ENCODE assay signal across 1 cellular context in genomic region chr19:38649305-38650179, GRCh38.
A peak's percentile ranks its signal among the peaks of the same experiment; 100 is the strongest.
TF ChIP-seq lines count a peak whose summit lies in the region.

No MANE protein-coding gene starts in this region.

TF ChIP-seq in HepG2, 621 proteins besides CTCF, POLR2A, EP300 and RAD21 (continued from another document and continues in another):
- TF ChIP-seq, protein P1, sequence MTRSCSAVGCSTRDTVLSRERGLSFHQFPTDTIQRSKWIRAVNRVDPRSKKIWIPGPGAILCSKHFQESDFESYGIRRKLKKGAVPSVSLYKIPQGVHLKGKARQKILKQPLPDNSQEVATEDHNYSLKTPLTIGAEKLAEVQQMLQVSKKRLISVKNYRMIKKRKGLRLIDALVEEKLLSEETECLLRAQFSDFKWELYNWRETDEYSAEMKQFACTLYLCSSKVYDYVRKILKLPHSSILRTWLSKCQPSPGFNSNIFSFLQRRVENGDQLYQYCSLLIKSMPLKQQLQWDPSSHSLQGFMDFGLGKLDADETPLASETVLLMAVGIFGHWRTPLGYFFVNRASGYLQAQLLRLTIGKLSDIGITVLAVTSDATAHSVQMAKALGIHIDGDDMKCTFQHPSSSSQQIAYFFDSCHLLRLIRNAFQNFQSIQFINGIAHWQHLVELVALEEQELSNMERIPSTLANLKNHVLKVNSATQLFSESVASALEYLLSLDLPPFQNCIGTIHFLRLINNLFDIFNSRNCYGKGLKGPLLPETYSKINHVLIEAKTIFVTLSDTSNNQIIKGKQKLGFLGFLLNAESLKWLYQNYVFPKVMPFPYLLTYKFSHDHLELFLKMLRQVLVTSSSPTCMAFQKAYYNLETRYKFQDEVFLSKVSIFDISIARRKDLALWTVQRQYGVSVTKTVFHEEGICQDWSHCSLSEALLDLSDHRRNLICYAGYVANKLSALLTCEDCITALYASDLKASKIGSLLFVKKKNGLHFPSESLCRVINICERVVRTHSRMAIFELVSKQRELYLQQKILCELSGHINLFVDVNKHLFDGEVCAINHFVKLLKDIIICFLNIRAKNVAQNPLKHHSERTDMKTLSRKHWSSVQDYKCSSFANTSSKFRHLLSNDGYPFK (CRISPR knock-in tag; IDR thresholded peaks at IDR 0.05; ENCODE audit: borderline replicate concordance) = no peak
- TF ChIP-seq FOXP1 (IDR thresholded peaks at IDR 0.05) (no peak), FOXP1 (CRISPR knock-in tag; IDR thresholded peaks at IDR 0.05) (no peak), ZBTB3 (CRISPR knock-in tag; IDR thresholded peaks at IDR 0.05; ENCODE audit: borderline replicate concordance, low read depth) (no peak), NPAS2 (CRISPR knock-in tag; IDR thresholded peaks at IDR 0.05; ENCODE audit: borderline replicate concordance) (no peak), ZNF296 (CRISPR knock-in tag; conservative IDR thresholded peaks at IDR 0.05) (no peak), MEIS1 (CRISPR knock-in tag; IDR thresholded peaks at IDR 0.05; ENCODE audit: borderline replicate concordance) (0 out of 2 replicates have a peak, but pooled peaks have one; percentile 24), NR1H2 (CRISPR knock-in tag; IDR thresholded peaks at IDR 0.05; ENCODE audit: borderline replicate concordance, low read depth) (no peak), ATRX (CRISPR knock-in tag; IDR thresholded peaks at IDR 0.05; ENCODE audit: borderline replicate concordance) (no peak), MBNL3 (CRISPR knock-in tag; conservative IDR thresholded peaks at IDR 0.05) (no peak), ZNF276 (CRISPR knock-in tag; IDR thresholded peaks at IDR 0.05; ENCODE audit: low read depth) (no peak; the same call in 1 of the 2 replicates), ZFP82 (CRISPR knock-in tag; IDR thresholded peaks at IDR 0.05; ENCODE audit: borderline replicate concordance) (no peak), MAF1 (CRISPR knock-in tag; IDR thresholded peaks at IDR 0.05; ENCODE audit: borderline replicate concordance) (no peak), SOX5 (CRISPR knock-in tag; IDR thresholded peaks at IDR 0.05; ENCODE audit: borderline replicate concordance) (peak; percentile 67), GZF1 (CRISPR knock-in tag; IDR thresholded peaks at IDR 0.05) (no peak), TRIM22 (IDR thresholded peaks at IDR 0.05) (no peak), HOXA3 (CRISPR knock-in tag; IDR thresholded peaks at IDR 0.05) (peak; percentile 71), ETV6 (CRISPR knock-in tag; conservative IDR thresholded peaks at IDR 0.05) (no peak), ZFAT (CRISPR knock-in tag; conservative IDR thresholded peaks at IDR 0.05) (no peak), REXO4 (CRISPR knock-in tag; IDR thresholded peaks at IDR 0.05; ENCODE audit: borderline replicate concordance) (no peak), KDM2A (CRISPR knock-in tag; IDR thresholded peaks at IDR 0.05; ENCODE audit: borderline replicate concordance, low read depth) (no peak), KLF6 (CRISPR knock-in tag; IDR thresholded peaks at IDR 0.05) (no peak), ZNF615 (CRISPR knock-in tag; IDR thresholded peaks at IDR 0.05; ENCODE audit: borderline replicate concordance) (no peak), ZNF616 (CRISPR knock-in tag; IDR thresholded peaks at IDR 0.05; ENCODE audit: low read depth) (no peak), BCL6 (CRISPR knock-in tag; IDR thresholded peaks at IDR 0.05) (peak; percentile 87), HOXA5 (CRISPR knock-in tag; IDR thresholded peaks at IDR 0.05) (peak; percentile 42; the same call in 1 of the 2 replicates), PLSCR1 (CRISPR knock-in tag; IDR thresholded peaks at IDR 0.05; ENCODE audit: borderline replicate concordance) (no peak), ELK4 (CRISPR knock-in tag; IDR thresholded peaks at IDR 0.05; ENCODE audit: borderline replicate concordance) (no peak), ZNF674 (CRISPR knock-in tag; IDR thresholded peaks at IDR 0.05; ENCODE audit: low read depth) (no peak), ZNF691 (CRISPR knock-in tag; IDR thresholded peaks at IDR 0.05; ENCODE audit: borderline replicate concordance, low read depth) (0 out of 2 replicates have a peak, but pooled peaks have one; percentile 48), MIER2 (CRISPR knock-in tag; IDR thresholded peaks at IDR 0.05) (no peak), ZNF761 (CRISPR knock-in tag; conservative IDR thresholded peaks at IDR 0.05) (peak; percentile 88), NCOA1 (CRISPR knock-in tag; IDR thresholded peaks at IDR 0.05) (peak; percentile 43; the same call in 1 of the 2 replicates), SRSF1 (optimal IDR thresholded peaks at IDR 0.05; ENCODE audit: low read depth, low read length) (peak; percentile 34), ZNF563 (CRISPR knock-in tag; IDR thresholded peaks at IDR 0.05) (no peak; the same call in 1 of the 2 replicates), ZBTB44 (CRISPR knock-in tag; IDR thresholded peaks at IDR 0.05) (0 out of 2 replicates have a peak, but pooled peaks have one; percentile 14), ZNF564 (CRISPR knock-in tag; IDR thresholded peaks at IDR 0.05) (peak; percentile 32; the same call in 1 of the 2 replicates), ZNF230 (CRISPR knock-in tag; IDR thresholded peaks at IDR 0.05) (peak; percentile 63; the same call in 1 of the 2 replicates), RELA (CRISPR knock-in tag; IDR thresholded peaks at IDR 0.05) (no peak), CEBPZ (IDR thresholded peaks at IDR 0.05; ENCODE audit: low read length) (no peak), MAFK (conservative IDR thresholded peaks at IDR 0.05 in 1 of 2, IDR thresholded peaks at IDR 0.05 in 1 of 2; ENCODE audit: low read length in 2 of 2) (no peak), ZNF234 (CRISPR knock-in tag; conservative IDR thresholded peaks at IDR 0.05) (no peak), TAF15 (IDR thresholded peaks at IDR 0.05; ENCODE audit: low read depth, low read length, poor library complexity, severe bottlenecking) (no peak), BRD4 (CRISPR knock-in tag; IDR thresholded peaks at IDR 0.05) (peak; percentile 56; the same call in 1 of the 2 replicates), TBX2 (CRISPR knock-in tag; IDR thresholded peaks at IDR 0.05; ENCODE audit: borderline replicate concordance) (no peak; the same call in 1 of the 2 replicates), RORA (CRISPR knock-in tag; IDR thresholded peaks at IDR 0.05) (0 out of 2 replicates have a peak, but pooled peaks have one; percentile 38), ZNF510 (CRISPR knock-in tag; IDR thresholded peaks at IDR 0.05; ENCODE audit: low read depth) (no peak), KLF11 (CRISPR knock-in tag; IDR thresholded peaks at IDR 0.05) (no peak)
- TF ChIP-seq, protein P2, sequence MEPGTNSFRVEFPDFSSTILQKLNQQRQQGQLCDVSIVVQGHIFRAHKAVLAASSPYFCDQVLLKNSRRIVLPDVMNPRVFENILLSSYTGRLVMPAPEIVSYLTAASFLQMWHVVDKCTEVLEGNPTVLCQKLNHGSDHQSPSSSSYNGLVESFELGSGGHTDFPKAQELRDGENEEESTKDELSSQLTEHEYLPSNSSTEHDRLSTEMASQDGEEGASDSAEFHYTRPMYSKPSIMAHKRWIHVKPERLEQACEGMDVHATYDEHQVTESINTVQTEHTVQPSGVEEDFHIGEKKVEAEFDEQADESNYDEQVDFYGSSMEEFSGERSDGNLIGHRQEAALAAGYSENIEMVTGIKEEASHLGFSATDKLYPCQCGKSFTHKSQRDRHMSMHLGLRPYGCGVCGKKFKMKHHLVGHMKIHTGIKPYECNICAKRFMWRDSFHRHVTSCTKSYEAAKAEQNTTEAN (CRISPR knock-in tag; conservative IDR thresholded peaks at IDR 0.05) = 0 out of 2 replicates have a peak, but pooled peaks have one; percentile 61
- TF ChIP-seq, protein P3, sequence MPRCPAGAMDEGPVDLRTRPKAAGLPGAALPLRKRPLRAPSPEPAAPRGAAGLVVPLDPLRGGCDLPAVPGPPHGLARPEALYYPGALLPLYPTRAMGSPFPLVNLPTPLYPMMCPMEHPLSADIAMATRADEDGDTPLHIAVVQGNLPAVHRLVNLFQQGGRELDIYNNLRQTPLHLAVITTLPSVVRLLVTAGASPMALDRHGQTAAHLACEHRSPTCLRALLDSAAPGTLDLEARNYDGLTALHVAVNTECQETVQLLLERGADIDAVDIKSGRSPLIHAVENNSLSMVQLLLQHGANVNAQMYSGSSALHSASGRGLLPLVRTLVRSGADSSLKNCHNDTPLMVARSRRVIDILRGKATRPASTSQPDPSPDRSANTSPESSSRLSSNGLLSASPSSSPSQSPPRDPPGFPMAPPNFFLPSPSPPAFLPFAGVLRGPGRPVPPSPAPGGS (CRISPR knock-in tag; IDR thresholded peaks at IDR 0.05) = no peak
